ENCODE assay signal across 17 cellular contexts in the genomic region with DNA sequence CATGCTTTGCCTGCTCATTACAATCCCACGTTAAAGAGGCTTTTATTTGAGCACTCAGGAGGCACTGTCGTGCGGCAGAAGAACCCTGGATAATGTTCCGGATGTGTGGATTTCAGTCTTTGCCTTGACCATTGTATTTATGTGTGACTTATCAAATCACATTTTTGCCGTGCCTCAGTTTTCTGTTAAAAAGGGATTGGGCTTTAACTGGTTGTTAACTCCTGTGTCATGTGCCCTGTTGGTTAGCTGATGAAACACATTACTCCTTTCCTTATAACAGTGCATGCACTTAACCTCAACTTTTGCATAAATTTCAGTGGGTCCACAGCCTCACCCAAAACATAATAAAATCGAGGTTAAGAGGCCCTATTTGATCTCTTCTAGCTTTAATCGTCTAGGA. TPM values are rescaled to one million over a fixed set of nuclear protein-coding genes. Genes with fewer than 3 reads are reported as not detected.
DNase-seq lines count a peak whose midpoint lies in the region; ATAC-seq and TF ChIP-seq lines count a peak whose summit lies in the region.
"Had no signal": no experiment of that assay in that cellular context is flagged by ENCODE, and none has a peak within 500 bp of the region (broad histone marks: within the 10 kb centered on the region; RNA-seq: fewer than 3 reads in every experiment).

No MANE protein-coding gene starts in this region.

- DNase-seq in memory B cell (ENCODE audit: low spot score in 2 of 2) (no peak), HPDE6-E6E7 (ENCODE audit: extremely low spot score) (no peak), mammary epithelial cell (no peak)
- no peak for DNase-seq in activated naive CD4-positive, alpha-beta T cell treated with anti-CD3 and anti-CD28 coated beads, Interleukin-2, amount 50 U/mL, for 16 hours
- DNase-seq: activated CD4-positive, alpha-beta T cell treated with anti-CD3 and anti-CD28 coated beads, Interleukin-2, amount 10 ng/mL, durations not matched to agents 24 days and 14 days; activated effector memory CD4-positive, alpha-beta T cell treated with Interleukin-2 at 50 U/mL for 16 hours; GF-D8; head of caudate nucleus; KG1; NCI-H2029; substantia nigra had no signal

- WGBS in mammary epithelial cell (ENCODE audit: low coverage, missing lambda C conversion rate), result 85% methylated on average over 7 of the region's 7 CpGs

- H3K36me3 ChIP-seq in mammary epithelial cell (ENCODE audit: insufficient read depth, low read length), result no peaks in the 10 kb centered on the region
- H3K36me3 ChIP-seq: cardiac muscle cell had no signal

- no peaks in the 10 kb centered on the region for H3K9me3 Mint-ChIP-seq in memory B cell
- H3K9me3 Mint-ChIP-seq: activated CD4-positive, alpha-beta T cell treated with anti-CD3 and anti-CD28 coated beads, Interleukin-2, amount 10 ng/mL, durations not matched to agents 24 days and 14 days; neural crest cell had no signal

- ATAC-seq in GM19023 (IDR thresholded peaks at IDR 0.05; ENCODE audit: unreplicated experiment), result peak; percentile 59
- ATAC-seq in GM21723 (IDR thresholded peaks at IDR 0.05; ENCODE audit: unreplicated experiment), result peak; percentile 71
- ATAC-seq in HG03378 (IDR thresholded peaks at IDR 0.05; ENCODE audit: unreplicated experiment), result peak; percentile 69
- peak; percentile 69 for ATAC-seq in memory B cell (ENCODE audit: low read depth)
- ATAC-seq: left lobe of liver had no signal

- no peak overlapping the region for H2AFZ ChIP-seq in mammary epithelial cell (ENCODE audit: low read depth, low read length)

- no peak for TF ChIP-seq CTCF in mammary epithelial cell (conservative IDR thresholded peaks at IDR 0.05 in 1 of 2, IDR thresholded peaks at IDR 0.05 in 1 of 2; ENCODE audit: extremely low read depth in 1 of 2, insufficient read depth in 1 of 2, low read depth in 1 of 2, low read length in 2 of 2)

- H3K4me1 Mint-ChIP-seq in memory B cell, result peaks cover 11% of the 10 kb centered on the region

- no peaks in the 10 kb centered on the region for H3K79me2 ChIP-seq in mammary epithelial cell (ENCODE audit: insufficient read depth, low read length)

- H3K27me3 ChIP-seq in mammary epithelial cell (ENCODE audit: insufficient read depth, low read length), result no peaks in the 10 kb centered on the region
- H3K27me3 ChIP-seq: cardiac muscle cell had no signal

- no TSS peak for BruUV-seq in mammary epithelial cell (replicated peaks; lab: Mats Ljungman, UMichigan)

- no peaks in the 10 kb centered on the region for H4K20me1 ChIP-seq in mammary epithelial cell (ENCODE audit: insufficient read depth, low read length)

- H3K36me3 Mint-ChIP-seq in memory B cell, result no peaks in the 10 kb centered on the region

- intact Hi-C loops in mammary epithelial cell (cut with micrococcal nuclease), result no loop called here

- H3K9me3 ChIP-seq in mammary epithelial cell (replicated peaks; ENCODE audit: insufficient read depth, low read length), result no peaks in the 10 kb centered on the region

- H3K27ac ChIP-seq in mammary epithelial cell (ENCODE audit: insufficient read depth, low read depth, low read length), result no peak overlapping the region
- H3K27ac ChIP-seq: cardiac muscle cell had no signal

- H3K27ac Mint-ChIP-seq in memory B cell, result no peak overlapping the region
- H3K27ac Mint-ChIP-seq: activated CD4-positive, alpha-beta T cell treated with anti-CD3 and anti-CD28 coated beads, Interleukin-2, amount 10 ng/mL, durations not matched to agents 24 days and 14 days had no signal

- peaks cover 5% of the 10 kb centered on the region for H3K27me3 Mint-ChIP-seq in memory B cell
- H3K27me3 Mint-ChIP-seq: activated CD4-positive, alpha-beta T cell treated with anti-CD3 and anti-CD28 coated beads, Interleukin-2, amount 10 ng/mL, durations not matched to agents 24 days and 14 days had no signal

- no peak overlapping the region for H3K4me2 ChIP-seq in mammary epithelial cell (ENCODE audit: insufficient read depth, low read depth, low read length)

- H3K4me3 Mint-ChIP-seq in memory B cell, result no peak overlapping the region
- H3K4me3 Mint-ChIP-seq: activated CD4-positive, alpha-beta T cell treated with anti-CD3 and anti-CD28 coated beads, Interleukin-2, amount 10 ng/mL, durations not matched to agents 24 days and 14 days; neural crest cell had no signal

- no peaks in the 10 kb centered on the region for H3K4me1 ChIP-seq in mammary epithelial cell (ENCODE audit: insufficient read depth, low read length)

- dilution Hi-C loops in mammary epithelial cell (cut with HindIII; ENCODE audit: low sequenced_read_pairs), result no loop called here

- CTCF ChIA-PET in mammary epithelial cell (lab: Charles Lee; ENCODE audit: low non-redundant PET), result no interaction called here

- H3K9ac ChIP-seq in mammary epithelial cell (ENCODE audit: insufficient read depth, low read length), result no peak overlapping the region

- no peak overlapping the region for H3K4me3 ChIP-seq in mammary epithelial cell (replicated peaks in 1 of 3; ENCODE audit: insufficient read depth in 1 of 3, low read depth in 2 of 3, low read length in 3 of 3)
- H3K4me3 ChIP-seq: cardiac muscle cell had no signal

- in situ Hi-C loops in mammary epithelial cell (cut with MboI; ENCODE audit: low sequenced_read_pairs in 2 of 2), result no loop called here

RNA-seq across cellular contexts. Expression of a gene that starts 52.7 kb away (rescaled TPM):
- 10 to 100 TPM; 41.6 to 43.2 TPM for total RNA-seq in mammary epithelial cell
- 16.0 TPM for polyA plus RNA-seq in mammary epithelial cell
- polyA minus RNA-seq in mammary epithelial cell, result 87.3 TPM
